Comparison of ENCODE assay signal across 1 cellular context in the genomic region with DNA sequence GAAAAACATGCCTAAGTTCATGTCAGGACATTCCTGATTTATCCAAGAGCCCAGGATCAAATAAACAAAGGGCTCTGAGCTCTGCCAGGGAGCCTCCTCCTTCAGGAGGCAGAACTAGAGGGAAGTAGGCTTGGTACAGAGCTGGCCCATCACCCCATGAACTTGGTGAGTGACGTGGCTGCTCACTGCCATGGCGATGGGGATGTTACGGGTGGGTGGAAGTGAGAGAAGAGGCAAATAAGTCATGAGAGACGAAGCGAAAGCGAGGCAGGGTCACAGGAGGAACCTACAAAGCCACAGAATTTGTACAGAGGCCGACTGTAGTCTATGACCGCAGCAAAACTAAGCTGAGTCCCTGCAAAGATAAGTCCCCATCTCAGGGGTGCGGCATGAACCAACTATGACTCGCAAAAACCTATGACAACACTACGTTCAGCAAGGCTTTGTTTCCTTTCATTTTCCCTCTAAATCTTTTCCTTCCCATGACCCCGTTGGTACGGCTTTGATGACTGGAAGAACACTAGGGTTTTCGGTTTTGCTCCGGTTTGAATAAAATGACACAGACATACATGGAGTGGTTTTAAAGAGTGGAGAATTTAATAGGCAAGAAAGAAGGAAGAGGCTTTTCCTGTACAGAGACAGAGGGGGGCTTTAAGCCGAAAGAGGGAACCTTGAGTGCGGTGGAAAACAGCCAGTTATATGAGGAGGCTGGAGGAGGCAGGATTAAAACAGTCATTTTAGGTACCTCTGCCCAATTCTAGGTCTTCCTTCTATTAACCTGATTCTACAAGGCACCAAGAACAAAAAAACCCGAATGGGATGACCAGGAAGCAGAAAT.
TF ChIP-seq lines count a peak whose summit lies in the region.

No MANE protein-coding gene starts in this region.

TF ChIP-seq in GM12878, 131 proteins besides CTCF, POLR2A, EP300 and RAD21 (continued from another document):
- 0 out of 2 replicates have a peak, but pooled peaks have one; percentile 67 for TF ChIP-seq TCF12 (IDR thresholded peaks at IDR 0.05; ENCODE audit: low read depth, low read length)
- TF ChIP-seq SRF (IDR thresholded peaks at IDR 0.05; ENCODE audit: low read depth in 2 of 2, low read length in 2 of 2), result no peak
- no peak; the same call in 1 of the 2 replicates for TF ChIP-seq PML (IDR thresholded peaks at IDR 0.05; ENCODE audit: low read length)
- TF ChIP-seq WRNIP1 (IDR thresholded peaks at IDR 0.05; ENCODE audit: borderline replicate concordance, low read depth, low read length), result 0 out of 2 replicates have a peak, but pooled peaks have one; percentile 34
- TF ChIP-seq IRF4 (IDR thresholded peaks at IDR 0.05; ENCODE audit: low read depth, low read length), result peak; percentile 88
- TF ChIP-seq CREM (IDR thresholded peaks at IDR 0.05; ENCODE audit: low read depth), result peak; percentile 95
- peak; percentile 87 for TF ChIP-seq IKZF1 (conservative IDR thresholded peaks at IDR 0.05)
- no peak for TF ChIP-seq ZSCAN29 (IDR thresholded peaks at IDR 0.05)
- no peak for TF ChIP-seq KDM1A (IDR thresholded peaks at IDR 0.05; ENCODE audit: borderline replicate concordance)
- TF ChIP-seq, protein P1, sequence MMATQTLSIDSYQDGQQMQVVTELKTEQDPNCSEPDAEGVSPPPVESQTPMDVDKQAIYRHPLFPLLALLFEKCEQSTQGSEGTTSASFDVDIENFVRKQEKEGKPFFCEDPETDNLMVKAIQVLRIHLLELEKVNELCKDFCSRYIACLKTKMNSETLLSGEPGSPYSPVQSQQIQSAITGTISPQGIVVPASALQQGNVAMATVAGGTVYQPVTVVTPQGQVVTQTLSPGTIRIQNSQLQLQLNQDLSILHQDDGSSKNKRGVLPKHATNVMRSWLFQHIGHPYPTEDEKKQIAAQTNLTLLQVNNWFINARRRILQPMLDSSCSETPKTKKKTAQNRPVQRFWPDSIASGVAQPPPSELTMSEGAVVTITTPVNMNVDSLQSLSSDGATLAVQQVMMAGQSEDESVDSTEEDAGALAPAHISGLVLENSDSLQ (IDR thresholded peaks at IDR 0.05), result peak; percentile 98
- peak; percentile 3; the same call in 1 of the 2 replicates for TF ChIP-seq SMC3 (IDR thresholded peaks at IDR 0.05; ENCODE audit: borderline replicate concordance, low read length)
- TF ChIP-seq, protein P2, sequence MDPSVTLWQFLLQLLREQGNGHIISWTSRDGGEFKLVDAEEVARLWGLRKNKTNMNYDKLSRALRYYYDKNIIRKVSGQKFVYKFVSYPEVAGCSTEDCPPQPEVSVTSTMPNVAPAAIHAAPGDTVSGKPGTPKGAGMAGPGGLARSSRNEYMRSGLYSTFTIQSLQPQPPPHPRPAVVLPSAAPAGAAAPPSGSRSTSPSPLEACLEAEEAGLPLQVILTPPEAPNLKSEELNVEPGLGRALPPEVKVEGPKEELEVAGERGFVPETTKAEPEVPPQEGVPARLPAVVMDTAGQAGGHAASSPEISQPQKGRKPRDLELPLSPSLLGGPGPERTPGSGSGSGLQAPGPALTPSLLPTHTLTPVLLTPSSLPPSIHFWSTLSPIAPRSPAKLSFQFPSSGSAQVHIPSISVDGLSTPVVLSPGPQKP (IDR thresholded peaks at IDR 0.05; ENCODE audit: low read depth, low read length), result no peak
- TF ChIP-seq, protein P3, sequence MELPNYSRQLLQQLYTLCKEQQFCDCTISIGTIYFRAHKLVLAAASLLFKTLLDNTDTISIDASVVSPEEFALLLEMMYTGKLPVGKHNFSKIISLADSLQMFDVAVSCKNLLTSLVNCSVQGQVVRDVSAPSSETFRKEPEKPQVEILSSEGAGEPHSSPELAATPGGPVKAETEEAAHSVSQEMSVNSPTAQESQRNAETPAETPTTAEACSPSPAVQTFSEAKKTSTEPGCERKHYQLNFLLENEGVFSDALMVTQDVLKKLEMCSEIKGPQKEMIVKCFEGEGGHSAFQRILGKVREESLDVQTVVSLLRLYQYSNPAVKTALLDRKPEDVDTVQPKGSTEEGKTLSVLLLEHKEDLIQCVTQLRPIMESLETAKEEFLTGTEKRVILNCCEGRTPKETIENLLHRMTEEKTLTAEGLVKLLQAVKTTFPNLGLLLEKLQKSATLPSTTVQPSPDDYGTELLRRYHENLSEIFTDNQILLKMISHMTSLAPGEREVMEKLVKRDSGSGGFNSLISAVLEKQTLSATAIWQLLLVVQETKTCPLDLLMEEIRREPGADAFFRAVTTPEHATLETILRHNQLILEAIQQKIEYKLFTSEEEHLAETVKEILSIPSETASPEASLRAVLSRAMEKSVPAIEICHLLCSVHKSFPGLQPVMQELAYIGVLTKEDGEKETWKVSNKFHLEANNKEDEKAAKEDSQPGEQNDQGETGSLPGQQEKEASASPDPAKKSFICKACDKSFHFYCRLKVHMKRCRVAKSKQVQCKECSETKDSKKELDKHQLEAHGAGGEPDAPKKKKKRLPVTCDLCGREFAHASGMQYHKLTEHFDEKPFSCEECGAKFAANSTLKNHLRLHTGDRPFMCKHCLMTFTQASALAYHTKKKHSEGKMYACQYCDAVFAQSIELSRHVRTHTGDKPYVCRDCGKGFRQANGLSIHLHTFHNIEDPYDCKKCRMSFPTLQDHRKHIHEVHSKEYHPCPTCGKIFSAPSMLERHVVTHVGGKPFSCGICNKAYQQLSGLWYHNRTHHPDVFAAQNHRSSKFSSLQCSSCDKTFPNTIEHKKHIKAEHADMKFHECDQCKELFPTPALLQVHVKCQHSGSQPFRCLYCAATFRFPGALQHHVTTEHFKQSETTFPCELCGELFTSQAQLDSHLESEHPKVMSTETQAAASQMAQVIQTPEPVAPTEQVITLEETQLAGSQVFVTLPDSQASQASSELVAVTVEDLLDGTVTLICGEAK (IDR thresholded peaks at IDR 0.05; ENCODE audit: borderline replicate concordance), result no peak; the same call in 1 of the 2 replicates
- TF ChIP-seq DPF2 (IDR thresholded peaks at IDR 0.05), result peak; percentile 81
- TF ChIP-seq, protein P4, sequence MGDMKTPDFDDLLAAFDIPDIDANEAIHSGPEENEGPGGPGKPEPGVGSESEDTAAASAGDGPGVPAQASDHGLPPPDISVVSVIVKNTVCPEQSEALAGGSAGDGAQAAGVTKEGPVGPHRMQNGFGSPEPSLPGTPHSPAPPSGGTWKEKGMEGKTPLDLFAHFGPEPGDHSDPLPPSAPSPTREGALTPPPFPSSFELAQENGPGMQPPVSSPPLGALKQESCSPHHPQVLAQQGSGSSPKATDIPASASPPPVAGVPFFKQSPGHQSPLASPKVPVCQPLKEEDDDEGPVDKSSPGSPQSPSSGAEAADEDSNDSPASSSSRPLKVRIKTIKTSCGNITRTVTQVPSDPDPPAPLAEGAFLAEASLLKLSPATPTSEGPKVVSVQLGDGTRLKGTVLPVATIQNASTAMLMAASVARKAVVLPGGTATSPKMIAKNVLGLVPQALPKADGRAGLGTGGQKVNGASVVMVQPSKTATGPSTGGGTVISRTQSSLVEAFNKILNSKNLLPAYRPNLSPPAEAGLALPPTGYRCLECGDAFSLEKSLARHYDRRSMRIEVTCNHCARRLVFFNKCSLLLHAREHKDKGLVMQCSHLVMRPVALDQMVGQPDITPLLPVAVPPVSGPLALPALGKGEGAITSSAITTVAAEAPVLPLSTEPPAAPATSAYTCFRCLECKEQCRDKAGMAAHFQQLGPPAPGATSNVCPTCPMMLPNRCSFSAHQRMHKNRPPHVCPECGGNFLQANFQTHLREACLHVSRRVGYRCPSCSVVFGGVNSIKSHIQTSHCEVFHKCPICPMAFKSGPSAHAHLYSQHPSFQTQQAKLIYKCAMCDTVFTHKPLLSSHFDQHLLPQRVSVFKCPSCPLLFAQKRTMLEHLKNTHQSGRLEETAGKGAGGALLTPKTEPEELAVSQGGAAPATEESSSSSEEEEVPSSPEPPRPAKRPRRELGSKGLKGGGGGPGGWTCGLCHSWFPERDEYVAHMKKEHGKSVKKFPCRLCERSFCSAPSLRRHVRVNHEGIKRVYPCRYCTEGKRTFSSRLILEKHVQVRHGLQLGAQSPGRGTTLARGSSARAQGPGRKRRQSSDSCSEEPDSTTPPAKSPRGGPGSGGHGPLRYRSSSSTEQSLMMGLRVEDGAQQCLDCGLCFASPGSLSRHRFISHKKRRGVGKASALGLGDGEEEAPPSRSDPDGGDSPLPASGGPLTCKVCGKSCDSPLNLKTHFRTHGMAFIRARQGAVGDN (IDR thresholded peaks at IDR 0.05), result peak; percentile 95
- no peak for TF ChIP-seq HDAC2 (IDR thresholded peaks at IDR 0.05)
- TF ChIP-seq RFX5 (IDR thresholded peaks at IDR 0.05; ENCODE audit: low read depth, low read length), result no peak; the same call in 1 of the 2 replicates
- TF ChIP-seq FOS (IDR thresholded peaks at IDR 0.05; ENCODE audit: borderline replicate concordance, extremely low read depth, insufficient read length), result no peak
- no peak for TF ChIP-seq RB1 (IDR thresholded peaks at IDR 0.05; ENCODE audit: borderline replicate concordance)
- TF ChIP-seq, protein P5, sequence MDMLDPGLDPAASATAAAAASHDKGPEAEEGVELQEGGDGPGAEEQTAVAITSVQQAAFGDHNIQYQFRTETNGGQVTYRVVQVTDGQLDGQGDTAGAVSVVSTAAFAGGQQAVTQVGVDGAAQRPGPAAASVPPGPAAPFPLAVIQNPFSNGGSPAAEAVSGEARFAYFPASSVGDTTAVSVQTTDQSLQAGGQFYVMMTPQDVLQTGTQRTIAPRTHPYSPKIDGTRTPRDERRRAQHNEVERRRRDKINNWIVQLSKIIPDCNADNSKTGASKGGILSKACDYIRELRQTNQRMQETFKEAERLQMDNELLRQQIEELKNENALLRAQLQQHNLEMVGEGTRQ (IDR thresholded peaks at IDR 0.05; ENCODE audit: borderline replicate concordance, low read depth, low read length), result no peak
- TF ChIP-seq ZNF24 (IDR thresholded peaks at IDR 0.05), result no peak
- TF ChIP-seq STAT1 (conservative IDR thresholded peaks at IDR 0.05), result no peak
- 0 out of 2 replicates have a peak, but pooled peaks have one; percentile 26 for TF ChIP-seq SMARCA5 (IDR thresholded peaks at IDR 0.05)
- TF ChIP-seq SP1 (IDR thresholded peaks at IDR 0.05; ENCODE audit: low read depth, low read length), result peak; percentile 79
- TF ChIP-seq, protein P6, sequence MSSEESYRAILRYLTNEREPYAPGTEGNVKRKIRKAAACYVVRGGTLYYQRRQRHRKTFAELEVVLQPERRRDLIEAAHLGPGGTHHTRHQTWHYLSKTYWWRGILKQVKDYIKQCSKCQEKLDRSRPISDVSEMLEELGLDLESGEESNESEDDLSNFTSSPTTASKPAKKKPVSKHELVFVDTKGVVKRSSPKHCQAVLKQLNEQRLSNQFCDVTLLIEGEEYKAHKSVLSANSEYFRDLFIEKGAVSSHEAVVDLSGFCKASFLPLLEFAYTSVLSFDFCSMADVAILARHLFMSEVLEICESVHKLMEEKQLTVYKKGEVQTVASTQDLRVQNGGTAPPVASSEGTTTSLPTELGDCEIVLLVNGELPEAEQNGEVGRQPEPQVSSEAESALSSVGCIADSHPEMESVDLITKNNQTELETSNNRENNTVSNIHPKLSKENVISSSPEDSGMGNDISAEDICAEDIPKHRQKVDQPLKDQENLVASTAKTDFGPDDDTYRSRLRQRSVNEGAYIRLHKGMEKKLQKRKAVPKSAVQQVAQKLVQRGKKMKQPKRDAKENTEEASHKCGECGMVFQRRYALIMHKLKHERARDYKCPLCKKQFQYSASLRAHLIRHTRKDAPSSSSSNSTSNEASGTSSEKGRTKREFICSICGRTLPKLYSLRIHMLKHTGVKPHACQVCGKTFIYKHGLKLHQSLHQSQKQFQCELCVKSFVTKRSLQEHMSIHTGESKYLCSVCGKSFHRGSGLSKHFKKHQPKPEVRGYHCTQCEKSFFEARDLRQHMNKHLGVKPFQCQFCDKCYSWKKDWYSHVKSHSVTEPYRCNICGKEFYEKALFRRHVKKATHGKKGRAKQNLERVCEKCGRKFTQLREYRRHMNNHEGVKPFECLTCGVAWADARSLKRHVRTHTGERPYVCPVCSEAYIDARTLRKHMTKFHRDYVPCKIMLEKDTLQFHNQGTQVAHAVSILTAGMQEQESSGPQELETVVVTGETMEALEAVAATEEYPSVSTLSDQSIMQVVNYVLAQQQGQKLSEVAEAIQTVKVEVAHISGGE (CRISPR knock-in tag; IDR thresholded peaks at IDR 0.05), result no peak
- peak; percentile 86; the same call in 1 of the 2 replicates for TF ChIP-seq MTA3 (IDR thresholded peaks at IDR 0.05; ENCODE audit: borderline replicate concordance, low read length)
- peak; percentile 56; the same call in 1 of the 2 replicates for TF ChIP-seq TCF3 (IDR thresholded peaks at IDR 0.05; ENCODE audit: borderline replicate concordance, insufficient read depth, low read depth, low read length)
